ENCODE assay signal across 1 cellular context in genomic region chr14:89665262-89665661, GRCh38.
TF ChIP-seq lines count a peak whose summit lies in the region.

No MANE protein-coding gene starts in this region.

TF ChIP-seq in HepG2, 621 proteins besides CTCF, POLR2A, EP300 and RAD21 (continued from another document and continues in another):
- TF ChIP-seq ZBTB40 (IDR thresholded peaks at IDR 0.05) = no peak
- no peak for TF ChIP-seq ZBTB40 (CRISPR knock-in tag; IDR thresholded peaks at IDR 0.05)
- 0 out of 2 replicates have a peak, but pooled peaks have one; percentile 26 for TF ChIP-seq TGIF2 (CRISPR knock-in tag; IDR thresholded peaks at IDR 0.05)
- peak; percentile 66; the same call in 1 of the 2 replicates for TF ChIP-seq ZNF609 (CRISPR knock-in tag; IDR thresholded peaks at IDR 0.05; ENCODE audit: borderline replicate concordance)
- TF ChIP-seq SALL1 (CRISPR knock-in tag; IDR thresholded peaks at IDR 0.05) = peak; percentile 38; the same call in 1 of the 2 replicates
- no peak for TF ChIP-seq RXRA (CRISPR knock-in tag; IDR thresholded peaks at IDR 0.05)
- TF ChIP-seq ZSCAN20 (CRISPR knock-in tag; IDR thresholded peaks at IDR 0.05; ENCODE audit: borderline replicate concordance) = no peak
- no peak for TF ChIP-seq E2F1 (CRISPR knock-in tag; IDR thresholded peaks at IDR 0.05)
- TF ChIP-seq, protein P1, sequence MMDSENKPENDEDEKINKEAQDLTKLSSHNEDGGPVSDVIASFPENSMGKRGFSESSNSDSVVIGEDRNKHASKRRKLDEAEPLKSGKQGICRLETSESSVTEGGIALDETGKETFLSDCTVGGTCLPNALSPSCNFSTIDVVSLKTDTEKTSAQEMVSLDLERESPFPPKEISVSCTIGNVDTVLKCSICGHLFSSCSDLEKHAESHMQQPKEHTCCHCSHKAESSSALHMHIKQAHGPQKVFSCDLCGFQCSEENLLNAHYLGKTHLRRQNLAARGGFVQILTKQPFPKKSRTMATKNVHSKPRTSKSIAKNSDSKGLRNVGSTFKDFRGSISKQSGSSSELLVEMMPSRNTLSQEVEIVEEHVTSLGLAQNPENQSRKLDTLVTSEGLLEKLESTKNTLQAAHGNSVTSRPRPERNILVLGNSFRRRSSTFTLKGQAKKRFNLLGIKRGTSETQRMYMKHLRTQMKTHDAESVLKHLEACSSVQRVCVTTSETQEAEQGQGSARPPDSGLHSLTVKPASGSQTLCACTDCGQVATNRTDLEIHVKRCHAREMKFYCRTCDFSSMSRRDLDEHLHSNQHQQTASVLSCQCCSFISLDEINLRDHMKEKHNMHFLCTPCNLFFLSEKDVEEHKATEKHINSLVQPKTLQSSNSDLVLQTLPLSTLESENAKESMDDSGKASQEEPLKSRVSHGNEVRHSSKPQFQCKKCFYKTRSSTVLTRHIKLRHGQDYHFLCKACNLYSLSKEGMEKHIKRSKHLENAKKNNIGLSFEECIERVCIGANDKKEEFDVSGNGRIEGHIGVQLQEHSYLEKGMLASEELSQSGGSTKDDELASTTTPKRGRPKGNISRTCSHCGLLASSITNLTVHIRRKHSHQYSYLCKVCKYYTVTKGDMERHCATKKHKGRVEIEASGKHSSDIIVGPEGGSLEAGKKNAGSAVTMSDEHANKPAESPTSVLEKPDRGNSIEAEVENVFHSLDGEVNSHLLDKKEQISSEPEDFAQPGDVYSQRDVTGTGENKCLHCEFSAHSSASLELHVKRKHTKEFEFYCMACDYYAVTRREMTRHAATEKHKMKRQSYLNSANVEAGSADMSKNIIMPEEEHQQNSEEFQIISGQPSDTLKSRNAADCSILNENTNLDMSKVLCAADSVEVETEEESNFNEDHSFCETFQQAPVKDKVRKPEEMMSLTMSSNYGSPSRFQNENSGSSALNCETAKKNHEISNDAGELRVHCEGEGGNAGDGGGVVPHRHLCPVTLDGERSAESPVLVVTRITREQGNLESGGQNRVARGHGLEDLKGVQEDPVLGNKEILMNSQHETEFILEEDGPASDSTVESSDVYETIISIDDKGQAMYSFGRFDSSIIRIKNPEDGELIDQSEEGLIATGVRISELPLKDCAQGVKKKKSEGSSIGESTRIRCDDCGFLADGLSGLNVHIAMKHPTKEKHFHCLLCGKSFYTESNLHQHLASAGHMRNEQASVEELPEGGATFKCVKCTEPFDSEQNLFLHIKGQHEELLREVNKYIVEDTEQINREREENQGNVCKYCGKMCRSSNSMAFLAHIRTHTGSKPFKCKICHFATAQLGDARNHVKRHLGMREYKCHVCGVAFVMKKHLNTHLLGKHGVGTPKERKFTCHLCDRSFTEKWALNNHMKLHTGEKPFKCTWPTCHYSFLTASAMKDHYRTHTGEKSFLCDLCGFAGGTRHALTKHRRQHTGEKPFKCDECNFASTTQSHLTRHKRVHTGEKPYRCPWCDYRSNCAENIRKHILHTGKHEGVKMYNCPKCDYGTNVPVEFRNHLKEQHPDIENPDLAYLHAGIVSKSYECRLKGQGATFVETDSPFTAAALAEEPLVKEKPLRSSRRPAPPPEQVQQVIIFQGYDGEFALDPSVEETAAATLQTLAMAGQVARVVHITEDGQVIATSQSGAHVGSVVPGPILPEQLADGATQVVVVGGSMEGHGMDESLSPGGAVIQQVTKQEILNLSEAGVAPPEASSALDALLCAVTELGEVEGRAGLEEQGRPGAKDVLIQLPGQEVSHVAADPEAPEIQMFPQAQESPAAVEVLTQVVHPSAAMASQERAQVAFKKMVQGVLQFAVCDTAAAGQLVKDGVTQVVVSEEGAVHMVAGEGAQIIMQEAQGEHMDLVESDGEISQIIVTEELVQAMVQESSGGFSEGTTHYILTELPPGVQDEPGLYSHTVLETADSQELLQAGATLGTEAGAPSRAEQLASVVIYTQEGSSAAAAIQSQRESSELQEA (CRISPR knock-in tag; IDR thresholded peaks at IDR 0.05; ENCODE audit: not compliant biosample characterization) = no peak
- TF ChIP-seq SOX13 (IDR thresholded peaks at IDR 0.05) = no peak
- TF ChIP-seq SOX13 (CRISPR knock-in tag; conservative IDR thresholded peaks at IDR 0.05 in 1 of 2, IDR thresholded peaks at IDR 0.05 in 1 of 2) = peak in 1 of 2 experiments; percentile 27; a peak in 1 of 4 replicates
- TF ChIP-seq ZFP62 (CRISPR knock-in tag; IDR thresholded peaks at IDR 0.05) = no peak
- peak; percentile 35; the same call in 1 of the 2 replicates for TF ChIP-seq SAP130 (CRISPR knock-in tag; IDR thresholded peaks at IDR 0.05; ENCODE audit: low read depth)
- TF ChIP-seq, protein P2, sequence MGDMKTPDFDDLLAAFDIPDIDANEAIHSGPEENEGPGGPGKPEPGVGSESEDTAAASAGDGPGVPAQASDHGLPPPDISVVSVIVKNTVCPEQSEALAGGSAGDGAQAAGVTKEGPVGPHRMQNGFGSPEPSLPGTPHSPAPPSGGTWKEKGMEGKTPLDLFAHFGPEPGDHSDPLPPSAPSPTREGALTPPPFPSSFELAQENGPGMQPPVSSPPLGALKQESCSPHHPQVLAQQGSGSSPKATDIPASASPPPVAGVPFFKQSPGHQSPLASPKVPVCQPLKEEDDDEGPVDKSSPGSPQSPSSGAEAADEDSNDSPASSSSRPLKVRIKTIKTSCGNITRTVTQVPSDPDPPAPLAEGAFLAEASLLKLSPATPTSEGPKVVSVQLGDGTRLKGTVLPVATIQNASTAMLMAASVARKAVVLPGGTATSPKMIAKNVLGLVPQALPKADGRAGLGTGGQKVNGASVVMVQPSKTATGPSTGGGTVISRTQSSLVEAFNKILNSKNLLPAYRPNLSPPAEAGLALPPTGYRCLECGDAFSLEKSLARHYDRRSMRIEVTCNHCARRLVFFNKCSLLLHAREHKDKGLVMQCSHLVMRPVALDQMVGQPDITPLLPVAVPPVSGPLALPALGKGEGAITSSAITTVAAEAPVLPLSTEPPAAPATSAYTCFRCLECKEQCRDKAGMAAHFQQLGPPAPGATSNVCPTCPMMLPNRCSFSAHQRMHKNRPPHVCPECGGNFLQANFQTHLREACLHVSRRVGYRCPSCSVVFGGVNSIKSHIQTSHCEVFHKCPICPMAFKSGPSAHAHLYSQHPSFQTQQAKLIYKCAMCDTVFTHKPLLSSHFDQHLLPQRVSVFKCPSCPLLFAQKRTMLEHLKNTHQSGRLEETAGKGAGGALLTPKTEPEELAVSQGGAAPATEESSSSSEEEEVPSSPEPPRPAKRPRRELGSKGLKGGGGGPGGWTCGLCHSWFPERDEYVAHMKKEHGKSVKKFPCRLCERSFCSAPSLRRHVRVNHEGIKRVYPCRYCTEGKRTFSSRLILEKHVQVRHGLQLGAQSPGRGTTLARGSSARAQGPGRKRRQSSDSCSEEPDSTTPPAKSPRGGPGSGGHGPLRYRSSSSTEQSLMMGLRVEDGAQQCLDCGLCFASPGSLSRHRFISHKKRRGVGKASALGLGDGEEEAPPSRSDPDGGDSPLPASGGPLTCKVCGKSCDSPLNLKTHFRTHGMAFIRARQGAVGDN (CRISPR knock-in tag; IDR thresholded peaks at IDR 0.05) = no peak
